8 cellular contexts compared by ENCODE assay signal in genomic region chr10:42553064-42553407, GRCh38.
DNase-seq lines count a peak whose midpoint lies in the region; ATAC-seq and TF ChIP-seq lines count a peak whose summit lies in the region.

No MANE protein-coding gene starts in this region.

- no peak overlapping the region for H3K9ac ChIP-seq in HUES6 (ENCODE audit: low read length)

- H3K36me3 ChIP-seq in CD4-positive, CD25-positive, alpha-beta regulatory T cell (ENCODE audit: control insufficient read depth, insufficient read depth, low read length): peaks cover 11% of the 10 kb centered on the region
- H3K36me3 ChIP-seq in HUES6 (ENCODE audit: control insufficient read depth, insufficient read depth, low read length): 0 out of 2 replicates have a peak, but pooled peaks cover 4% of the 10 kb centered on the region

- peak overlapping the region; percentile 96 to 99 (median 99) for H3K27ac Mint-ChIP-seq in CD4-positive, CD25-positive, alpha-beta regulatory T cell
- H3K27ac Mint-ChIP-seq in naive B cell: peak overlapping the region; percentile 90 to 99 (median 98)

- no peaks in the 10 kb centered on the region for H3K27me3 ChIP-seq in CD4-positive, CD25-positive, alpha-beta regulatory T cell (ENCODE audit: control insufficient read depth, insufficient read depth, low read length)
- no peaks in the 10 kb centered on the region; the same call in 1 of the 2 replicates for H3K27me3 ChIP-seq in HUES6 (ENCODE audit: control insufficient read depth, insufficient read depth, low read length)

- H3K27ac ChIP-seq in CD4-positive, CD25-positive, alpha-beta regulatory T cell (ENCODE audit: insufficient read depth, low read length, poor library complexity, severe bottlenecking): no peak overlapping the region
- H3K27ac ChIP-seq in HUES6 (ENCODE audit: low read depth, low read length): no peak overlapping the region
- peak overlapping the region; percentile 31 to 72 for H3K27ac ChIP-seq in coronary artery

- peaks cover 6% of the 10 kb centered on the region for H3K27me3 Mint-ChIP-seq in CD4-positive, CD25-positive, alpha-beta regulatory T cell
- H3K27me3 Mint-ChIP-seq in naive B cell: peaks cover 0 to 5% (median 4%) of the 10 kb centered on the region in 3 donors

- peak overlapping the region; percentile 87 to 100 (median 96) for H3K4me3 Mint-ChIP-seq in CD4-positive, CD25-positive, alpha-beta regulatory T cell
- H3K4me3 Mint-ChIP-seq in naive B cell: peak overlapping the region; percentile 96 to 100 (median 98)

- H3K36me3 Mint-ChIP-seq in CD4-positive, CD25-positive, alpha-beta regulatory T cell: peaks cover 25% of the 10 kb centered on the region
- peaks cover 8 to 17% of the 10 kb centered on the region in 2 donors for H3K36me3 Mint-ChIP-seq in naive B cell

- peak overlapping the region; percentile 88 for H3K4me3 ChIP-seq in CD4-positive, CD25-positive, alpha-beta regulatory T cell (ENCODE audit: low read depth, low read length)
- H3K4me3 ChIP-seq in HUES6 (ENCODE audit: low read depth, low read length) (peak overlapping the region; percentile 90), coronary artery (peak overlapping the region; percentile 96)

- peaks cover 27% of the 10 kb centered on the region for H3K4me1 ChIP-seq in CD4-positive, CD25-positive, alpha-beta regulatory T cell (ENCODE audit: control insufficient read depth, insufficient read depth, low read length, poor library complexity, severe bottlenecking)
- H3K4me1 ChIP-seq in HUES6 (ENCODE audit: control insufficient read depth, insufficient read depth, low read length): peaks cover 7% of the 10 kb centered on the region; the same call in 1 of the 2 replicates

- no peak for TF ChIP-seq CTCF in coronary artery (IDR thresholded peaks at IDR 0.05)

- H3K9me3 ChIP-seq in CD4-positive, CD25-positive, alpha-beta regulatory T cell (ENCODE audit: control insufficient read depth in 2 of 2, low read length in 2 of 2): no peaks in the 10 kb centered on the region
- H3K9me3 ChIP-seq in HUES6 (ENCODE audit: control insufficient read depth, insufficient read depth, low read depth, low read length): no peaks in the 10 kb centered on the region; the same call in 1 of the 2 replicates

- ATAC-seq in CD4-positive, CD25-positive, alpha-beta regulatory T cell (ENCODE audit: low read depth in 2 of 2): no peak
- ATAC-seq in GM21447 (IDR thresholded peaks at IDR 0.05; ENCODE audit: unreplicated experiment) (peak; percentile 26), naive B cell (ENCODE audit: low read depth in 2 of 2) (no peak)

- peaks cover 0 to 2% (median under 1%) of the 10 kb centered on the region in 7 donors for H3K9me3 Mint-ChIP-seq in CD4-positive, CD25-positive, alpha-beta regulatory T cell
- peaks cover 0 to under 1% (median 0%) of the 10 kb centered on the region in 7 donors for H3K9me3 Mint-ChIP-seq in naive B cell

- peaks cover 22 to 48% (median 31%) of the 10 kb centered on the region in 4 donors for H3K4me1 Mint-ChIP-seq in CD4-positive, CD25-positive, alpha-beta regulatory T cell
- H3K4me1 Mint-ChIP-seq in naive B cell: peaks cover 25 to 37% (median 32%) of the 10 kb centered on the region in 3 donors

- DNase-seq in CD4-positive, CD25-positive, alpha-beta regulatory T cell: no peak
- no peak for DNase-seq in coronary artery (ENCODE audit: low spot score)
- DNase-seq in naive B cell: no peak
- DNase-seq in stimulated activated CD4-positive, alpha-beta T cell treated with anti-CD3 and anti-CD28 coated beads, Interleukin-4, amount 100 ng/mL, for 4 hours: no peak
- no peak for DNase-seq in KG1 (lab: John Stamatoyannopoulos, UW)
- no peak for DNase-seq in 8988T

Comparison
In these comparisons a context has a peak if more than half of its experiments do, and no peak if none do; other contexts are left out.
1. H3K27ac ChIP-seq: peak in coronary artery (2 of 2); none in CD4-positive, CD25-positive, alpha-beta regulatory T cell (single experiment) and HUES6 (single experiment).
2. Peak in every context shown above with its lines, with median percentiles within 50 percentile points of each other: H3K4me3 ChIP-seq.